ENCODE assay signal across 19 cellular contexts in genomic region chr11:131766637-131767036, GRCh38.
"Had no signal": no experiment of that assay in that cellular context is flagged by ENCODE, and none has a peak within 500 bp of the region (broad histone marks: within the 10 kb centered on the region; RNA-seq: fewer than 3 reads in every experiment).

No MANE protein-coding gene starts in this region.

- H3K9me3 Mint-ChIP-seq: memory B cell; stimulated activated naive CD8-positive, alpha-beta T cell treated with anti-CD3 and anti-CD28 coated beads, Interleukin-15, amount 100 ng/mL, for 72 hours had no signal

- H3K9ac ChIP-seq: neural progenitor cell had no signal

- H3K9me3 ChIP-seq: prostate gland, sigmoid colon, suprapubic skin, transverse colon, upper lobe of right lung, uterus had no signal

- H3K36me3 Mint-ChIP-seq: memory B cell; natural killer cell treated with Interleukin-12 subunit alpha and Interleukin-12 subunit beta and Interleukin-15 and Interleukin-18, amount 100 ng/mL, for 72 hours; neural progenitor cell had no signal

- H3K4me3 ChIP-seq: dorsolateral prefrontal cortex, lung, neural progenitor cell, prostate gland, sigmoid colon, spleen, suprapubic skin, transverse colon, upper lobe of right lung, uterus had no signal

- ATAC-seq: left lobe of liver; natural killer cell treated with Interleukin-12 subunit alpha and Interleukin-12 subunit beta and Interleukin-15 and Interleukin-18, amount 100 ng/mL, for 72 hours; right cardiac atrium; stimulated activated naive CD8-positive, alpha-beta T cell treated with anti-CD3 and anti-CD28 coated beads, Interleukin-15, amount 100 ng/mL, for 72 hours; upper lobe of right lung had no signal

- H3K27me3 ChIP-seq: dorsolateral prefrontal cortex, neural progenitor cell, sigmoid colon, spleen, transverse colon, upper lobe of right lung, uterus had no signal

- H3K4me2 ChIP-seq: neural progenitor cell had no signal

- H3K36me3 ChIP-seq: neural progenitor cell, prostate gland, sigmoid colon, spleen, suprapubic skin, transverse colon, upper lobe of right lung, uterus had no signal

- H3K4me1 Mint-ChIP-seq: memory B cell; neural progenitor cell; stimulated activated naive CD8-positive, alpha-beta T cell treated with anti-CD3 and anti-CD28 coated beads, Interleukin-15, amount 100 ng/mL, for 72 hours had no signal

- H2AFZ ChIP-seq: neural progenitor cell had no signal

- H3K27ac ChIP-seq: dorsolateral prefrontal cortex, neural progenitor cell, prostate gland, sigmoid colon, spleen, suprapubic skin, transverse colon, upper lobe of right lung, uterus had no signal

- H3K27me3 Mint-ChIP-seq: memory B cell; natural killer cell treated with Interleukin-12 subunit alpha and Interleukin-12 subunit beta and Interleukin-15 and Interleukin-18, amount 100 ng/mL, for 72 hours; stimulated activated naive CD8-positive, alpha-beta T cell treated with anti-CD3 and anti-CD28 coated beads, Interleukin-15, amount 100 ng/mL, for 72 hours had no signal

- DNase-seq: dorsolateral prefrontal cortex; effector CD4-positive, alpha-beta T cell; hypothalamus; kidney; right cardiac atrium; sigmoid colon; spleen; stimulated activated naive CD4-positive, alpha-beta T cell; stimulated activated naive CD8-positive, alpha-beta T cell treated with anti-CD3 and anti-CD28 coated beads, Interleukin-15, amount 100 ng/mL, for 72 hours; transverse colon; upper lobe of right lung; uterus had no signal

- H3K27ac Mint-ChIP-seq: memory B cell; natural killer cell treated with Interleukin-12 subunit alpha and Interleukin-12 subunit beta and Interleukin-15 and Interleukin-18, amount 100 ng/mL, for 72 hours; neural progenitor cell; stimulated activated naive CD8-positive, alpha-beta T cell treated with anti-CD3 and anti-CD28 coated beads, Interleukin-15, amount 100 ng/mL, for 72 hours had no signal

- H3K4me3 Mint-ChIP-seq: memory B cell; natural killer cell treated with Interleukin-12 subunit alpha and Interleukin-12 subunit beta and Interleukin-15 and Interleukin-18, amount 100 ng/mL, for 72 hours; neural progenitor cell; stimulated activated naive CD8-positive, alpha-beta T cell treated with anti-CD3 and anti-CD28 coated beads, Interleukin-15, amount 100 ng/mL, for 72 hours had no signal
